ENCODE assay signal across 31 cellular contexts in the genomic region with DNA sequence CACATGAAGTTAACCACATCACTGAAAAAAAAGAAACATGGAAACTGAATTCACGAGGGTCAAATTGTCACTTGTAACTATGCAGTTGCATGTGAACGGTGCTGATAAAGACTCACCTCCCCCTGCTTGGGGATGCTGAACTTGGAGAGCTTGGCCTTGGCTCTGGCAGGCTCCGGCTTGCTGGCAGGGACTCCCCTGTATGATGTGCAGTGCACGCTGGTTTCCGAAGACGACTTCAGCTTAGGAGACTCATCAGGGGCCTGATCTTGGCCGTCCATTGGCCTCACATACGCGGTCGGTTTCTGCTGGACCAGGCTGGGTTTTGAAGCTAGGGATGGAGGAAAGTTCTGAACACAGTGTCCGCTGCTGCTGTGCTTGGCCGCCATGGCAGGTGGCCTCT.
"Had no signal": no experiment of that assay in that cellular context is flagged by ENCODE, and none has a peak within 500 bp of the region (broad histone marks: within the 10 kb centered on the region; RNA-seq: fewer than 3 reads in every experiment).

No MANE protein-coding gene starts in this region.

- H3K27me3 Mint-ChIP-seq: activated CD4-positive, alpha-beta T cell treated with anti-CD3 and anti-CD28 coated beads for 36 hours; activated CD4-positive, alpha-beta T cell treated with anti-CD3 and anti-CD28 coated beads, Interleukin-2, amount 10 ng/mL, durations not matched to agents 24 days and 14 days; activated naive CD4-positive, alpha-beta T cell treated with anti-CD3 and anti-CD28 coated beads, Interleukin-2, amount 50 U/mL, for 24 hours; effector memory CD8-positive, alpha-beta T cell had no signal

- H3K36me3 ChIP-seq: adrenal gland had no signal

- H3K27ac ChIP-seq: adrenal gland, body of pancreas, esophagus squamous epithelium, gastroesophageal sphincter had no signal

- H3K4me3 Mint-ChIP-seq: activated CD4-positive, alpha-beta memory T cell treated with anti-CD3 and anti-CD28 coated beads for 36 hours; activated CD4-positive, alpha-beta T cell treated with anti-CD3 and anti-CD28 coated beads for 36 hours; activated CD4-positive, alpha-beta T cell treated with anti-CD3 and anti-CD28 coated beads, Interleukin-2, amount 10 ng/mL, durations not matched to agents 24 days and 14 days; activated CD8-positive, alpha-beta memory T cell treated with anti-CD3 and anti-CD28 coated beads, Interleukin-2, amount 10 ng/mL, durations not matched to agents 7 days and 5 days; activated CD8-positive, alpha-beta T cell treated with anti-CD3 and anti-CD28 coated beads, Interleukin-2, amount 10 ng/mL, durations not matched to agents 7 days and 5 days; activated naive CD4-positive, alpha-beta T cell treated with anti-CD3 and anti-CD28 coated beads for 36 hours; activated naive CD4-positive, alpha-beta T cell treated with anti-CD3 and anti-CD28 coated beads, Interleukin-2, amount 50 U/mL, for 24 hours; activated naive CD8-positive, alpha-beta T cell treated with anti-CD3 and anti-CD28 coated beads for 36 hours; activated naive CD8-positive, alpha-beta T cell treated with anti-CD3 and anti-CD28 coated beads, Interleukin-2, amount 50 U/mL, for 24 hours; activated T-helper 1 cell treated with anti-CD3 and anti-CD28 coated beads, Interleukin-12 subunit alpha, Interleukin-12 subunit beta, Interleukin-2, Interleukin-4 antibody, amounts not matched to agents 30 ng/mL and 10 ng/mL and 1 ng/mL, durations not matched to agents 14 hours and 24 hours and 36 hours; effector memory CD8-positive, alpha-beta T cell had no signal

- DNase-seq: activated CD4-positive, alpha-beta memory T cell treated with anti-CD3 and anti-CD28 coated beads for 36 hours; activated CD4-positive, alpha-beta T cell treated with anti-CD3 and anti-CD28 coated beads for 36 hours; activated CD4-positive, alpha-beta T cell treated with anti-CD3 and anti-CD28 coated beads, Interleukin-2, amount 10 ng/mL, durations not matched to agents 24 days and 14 days; activated CD4-positive, CD25-positive, alpha-beta regulatory T cell; activated CD4-positive, CD25-positive, alpha-beta regulatory T cell treated with anti-CD3 and anti-CD28 coated beads, Interleukin-2, amount 50 U/mL, for 72 hours; activated CD8-positive, alpha-beta memory T cell treated with anti-CD3 and anti-CD28 coated beads, Interleukin-2, amount 10 ng/mL, durations not matched to agents 7 days and 5 days; activated CD8-positive, alpha-beta memory T cell treated with anti-CD3 and anti-CD28 coated beads, Interleukin-2, amount 50 U/mL, for 4 hours; activated CD8-positive, alpha-beta T cell treated with anti-CD3 and anti-CD28 coated beads, Interleukin-2, amount 10 ng/mL, durations not matched to agents 7 days and 5 days; activated effector memory CD4-positive, alpha-beta T cell treated with anti-CD3 and anti-CD28 coated beads, Interleukin-2, amount 50 U/mL, for 16 hours; activated naive CD4-positive, alpha-beta T cell treated with anti-CD3 and anti-CD28 coated beads for 36 hours; activated naive CD8-positive, alpha-beta T cell treated with anti-CD3 and anti-CD28 coated beads for 36 hours; activated naive CD8-positive, alpha-beta T cell treated with anti-CD3 and anti-CD28 coated beads, Interleukin-2, amount 50 U/mL, for 24 hours; activated T-cell treated with anti-CD3 and anti-CD28 coated beads, Interleukin-2, amount 50 U/mL, for 1 hour; activated T-cell treated with anti-CD3 and anti-CD28 coated beads, Interleukin-2, amount 50 U/mL, for 48 hours; adrenal gland; amygdala; aorta; body of pancreas; caudate nucleus; cortex of kidney; dermis blood vessel endothelial cell; effector CD4-positive, alpha-beta T cell; effector memory CD8-positive, alpha-beta T cell; erythroblast; esophagus squamous epithelium; foreskin melanocyte; T-helper 2 cell had no signal

- H3K27ac Mint-ChIP-seq: activated CD4-positive, alpha-beta memory T cell treated with anti-CD3 and anti-CD28 coated beads for 36 hours; activated CD4-positive, alpha-beta T cell treated with anti-CD3 and anti-CD28 coated beads for 36 hours; activated CD4-positive, alpha-beta T cell treated with anti-CD3 and anti-CD28 coated beads, Interleukin-2, amount 10 ng/mL, durations not matched to agents 24 days and 14 days; activated CD8-positive, alpha-beta memory T cell treated with anti-CD3 and anti-CD28 coated beads, Interleukin-2, amount 10 ng/mL, durations not matched to agents 7 days and 5 days; activated CD8-positive, alpha-beta T cell treated with anti-CD3 and anti-CD28 coated beads, Interleukin-2, amount 10 ng/mL, durations not matched to agents 7 days and 5 days; activated naive CD4-positive, alpha-beta T cell treated with anti-CD3 and anti-CD28 coated beads for 36 hours; activated naive CD4-positive, alpha-beta T cell treated with anti-CD3 and anti-CD28 coated beads, Interleukin-2, amount 50 U/mL, for 24 hours; activated naive CD8-positive, alpha-beta T cell treated with anti-CD3 and anti-CD28 coated beads for 36 hours; activated naive CD8-positive, alpha-beta T cell treated with anti-CD3 and anti-CD28 coated beads, Interleukin-2, amount 50 U/mL, for 24 hours; activated T-helper 1 cell treated with anti-CD3 and anti-CD28 coated beads, Interleukin-12 subunit alpha, Interleukin-12 subunit beta, Interleukin-2, Interleukin-4 antibody, amounts not matched to agents 30 ng/mL and 10 ng/mL and 1 ng/mL, durations not matched to agents 14 hours and 24 hours and 36 hours; activated T-helper 2 cell treated with anti-CD3 and anti-CD28 coated beads, Interferon-gamma antibody, Interleukin-2, Interleukin-4, amounts not matched to agents 10 μg/mL and 5 μg/mL and 100 μg/mL, durations not matched to agents 14 hours and 24 hours and 36 hours; effector memory CD8-positive, alpha-beta T cell had no signal

- H3K4me1 ChIP-seq: adrenal gland, body of pancreas had no signal

- H3K4me3 ChIP-seq: adrenal gland, body of pancreas, esophagus squamous epithelium, gastroesophageal sphincter had no signal

- H3K4me1 Mint-ChIP-seq: activated CD4-positive, alpha-beta T cell treated with anti-CD3 and anti-CD28 coated beads for 36 hours; activated CD4-positive, alpha-beta T cell treated with anti-CD3 and anti-CD28 coated beads, Interleukin-2, amount 10 ng/mL, durations not matched to agents 24 days and 14 days; activated naive CD4-positive, alpha-beta T cell treated with anti-CD3 and anti-CD28 coated beads, Interleukin-2, amount 50 U/mL, for 24 hours; activated naive CD8-positive, alpha-beta T cell treated with anti-CD3 and anti-CD28 coated beads for 36 hours; activated naive CD8-positive, alpha-beta T cell treated with anti-CD3 and anti-CD28 coated beads, Interleukin-2, amount 50 U/mL, for 24 hours had no signal

- H3K36me3 Mint-ChIP-seq: activated CD4-positive, alpha-beta memory T cell treated with anti-CD3 and anti-CD28 coated beads for 36 hours; activated CD8-positive, alpha-beta memory T cell treated with anti-CD3 and anti-CD28 coated beads, Interleukin-2, amount 10 ng/mL, durations not matched to agents 7 days and 5 days; activated naive CD8-positive, alpha-beta T cell treated with anti-CD3 and anti-CD28 coated beads for 36 hours had no signal

- H3K9me3 ChIP-seq: adrenal gland, body of pancreas, esophagus squamous epithelium, gastroesophageal sphincter had no signal

- H3K27me3 ChIP-seq: adrenal gland, body of pancreas, gastroesophageal sphincter had no signal

- H3K9me3 Mint-ChIP-seq: activated CD4-positive, alpha-beta memory T cell treated with anti-CD3 and anti-CD28 coated beads for 36 hours; activated CD4-positive, alpha-beta T cell treated with anti-CD3 and anti-CD28 coated beads, Interleukin-2, amount 10 ng/mL, durations not matched to agents 24 days and 14 days; activated naive CD4-positive, alpha-beta T cell treated with anti-CD3 and anti-CD28 coated beads for 36 hours; activated naive CD4-positive, alpha-beta T cell treated with anti-CD3 and anti-CD28 coated beads, Interleukin-2, amount 50 U/mL, for 24 hours; activated naive CD8-positive, alpha-beta T cell treated with anti-CD3 and anti-CD28 coated beads for 36 hours; activated naive CD8-positive, alpha-beta T cell treated with anti-CD3 and anti-CD28 coated beads, Interleukin-2, amount 50 U/mL, for 24 hours; activated T-helper 1 cell treated with anti-CD3 and anti-CD28 coated beads, Interleukin-12 subunit alpha, Interleukin-12 subunit beta, Interleukin-2, Interleukin-4 antibody, amounts not matched to agents 30 ng/mL and 10 ng/mL and 1 ng/mL, durations not matched to agents 14 hours and 24 hours and 36 hours; activated T-helper 2 cell treated with anti-CD3 and anti-CD28 coated beads, Interferon-gamma antibody, Interleukin-2, Interleukin-4, amounts not matched to agents 10 μg/mL and 5 μg/mL and 100 μg/mL, durations not matched to agents 14 hours and 24 hours and 36 hours; effector memory CD8-positive, alpha-beta T cell had no signal
